ENCODE assay signal across 2 cellular contexts in the genomic region with DNA sequence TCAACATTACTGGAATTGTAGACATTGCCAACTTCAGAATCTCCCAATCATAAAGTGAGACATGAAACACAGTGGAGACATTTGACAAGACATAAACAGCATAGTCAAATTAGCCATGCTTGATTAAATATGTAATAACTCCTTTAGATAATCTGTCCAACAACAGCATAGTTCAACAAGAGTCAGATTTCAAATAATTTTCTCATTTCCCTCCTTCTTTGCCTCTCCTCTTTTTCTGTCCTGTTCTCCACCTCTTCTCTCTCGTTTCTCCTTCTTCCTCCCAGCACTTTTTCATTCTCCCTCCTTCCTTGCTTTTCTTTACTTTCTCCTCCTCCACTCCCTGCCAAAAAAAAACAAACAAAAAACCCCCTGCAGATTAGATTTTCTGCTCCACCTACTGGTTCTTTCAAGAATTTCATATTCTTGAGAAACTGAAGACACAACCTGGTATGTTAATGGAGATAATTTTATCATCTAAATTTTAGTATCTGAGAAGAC.
TF ChIP-seq lines count a peak whose summit lies in the region.

No MANE protein-coding gene starts in this region.

TF ChIP-seq in A549, 52 proteins besides CTCF, POLR2A, EP300 and RAD21 (continued from another document):
- TF ChIP-seq POLR2AphosphoS2 (conservative IDR thresholded peaks at IDR 0.05; ENCODE audit: low read length) (no peak), HDAC2 (IDR thresholded peaks at IDR 0.05) (no peak), RCOR1 (IDR thresholded peaks at IDR 0.05; ENCODE audit: low read depth, low read length) (no peak), RNF2 (IDR thresholded peaks at IDR 0.05; ENCODE audit: borderline replicate concordance, low read depth) (no peak), FOSL2 (IDR thresholded peaks at IDR 0.05) (no peak), FOSL2 (CRISPR knock-in tag; IDR thresholded peaks at IDR 0.05) (no peak), CEBPB (IDR thresholded peaks at IDR 0.05) (no peak)
- TF ChIP-seq, protein P1, sequence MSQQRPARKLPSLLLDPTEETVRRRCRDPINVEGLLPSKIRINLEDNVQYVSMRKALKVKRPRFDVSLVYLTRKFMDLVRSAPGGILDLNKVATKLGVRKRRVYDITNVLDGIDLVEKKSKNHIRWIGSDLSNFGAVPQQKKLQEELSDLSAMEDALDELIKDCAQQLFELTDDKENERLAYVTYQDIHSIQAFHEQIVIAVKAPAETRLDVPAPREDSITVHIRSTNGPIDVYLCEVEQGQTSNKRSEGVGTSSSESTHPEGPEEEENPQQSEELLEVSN (IDR thresholded peaks at IDR 0.05; ENCODE audit: borderline replicate concordance, low read depth) = no peak

TF ChIP-seq in endothelial cell of umbilical vein, 7 proteins besides CTCF, POLR2A, EP300 and RAD21:
- TF ChIP-seq GATA2 (IDR thresholded peaks at IDR 0.05; ENCODE audit: insufficient read depth, insufficient read length, low read depth, low read length) = no peak
- TF ChIP-seq MYC (IDR thresholded peaks at IDR 0.05; ENCODE audit: low read depth, low read length) = no peak
- TF ChIP-seq JUN (IDR thresholded peaks at IDR 0.05; ENCODE audit: borderline replicate concordance, insufficient read depth, insufficient read length, low read depth) = no peak
- TF ChIP-seq, protein P2, sequence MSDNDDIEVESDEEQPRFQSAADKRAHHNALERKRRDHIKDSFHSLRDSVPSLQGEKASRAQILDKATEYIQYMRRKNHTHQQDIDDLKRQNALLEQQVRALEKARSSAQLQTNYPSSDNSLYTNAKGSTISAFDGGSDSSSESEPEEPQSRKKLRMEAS (IDR thresholded peaks at IDR 0.05; ENCODE audit: insufficient read depth, insufficient read length) = no peak
